23 cellular contexts compared by ENCODE assay signal in genomic region chr12:68876471-68876870, GRCh38. TPM values are rescaled to one million over a fixed set of nuclear protein-coding genes. Genes with fewer than 3 reads are reported as not detected.
DNase-seq lines count a peak whose midpoint lies in the region; ATAC-seq and TF ChIP-seq lines count a peak whose summit lies in the region.
"Had no signal": no experiment of that assay in that cellular context is flagged by ENCODE, and none has a peak within 500 bp of the region (broad histone marks: within the 10 kb centered on the region; RNA-seq: fewer than 3 reads in every experiment).

No MANE protein-coding gene starts in this region.

- H3K79me2 ChIP-seq in ACC112 (ENCODE audit: control insufficient read depth, insufficient read depth, low read length, unreplicated experiment) (no peaks in the 10 kb centered on the region), neural progenitor cell (ENCODE audit: low read depth) (no peaks in the 10 kb centered on the region)

- no peaks in the 10 kb centered on the region for H3K27me3 ChIP-seq in ACC112 (ENCODE audit: insufficient read depth, low read length)
- H3K27me3 ChIP-seq in neural progenitor cell = no peaks in the 10 kb centered on the region
- no peaks in the 10 kb centered on the region for H3K27me3 ChIP-seq in HAP-1 (ENCODE audit: low read depth)
- H3K27me3 ChIP-seq in breast epithelium = no peaks in the 10 kb centered on the region
- H3K27me3 ChIP-seq: MG63, testis, vagina had no signal

- peaks cover 5% of the 10 kb centered on the region for H3K4me1 ChIP-seq in ACC112 (ENCODE audit: control insufficient read depth, insufficient read depth, low read length, unreplicated experiment)
- H3K4me1 ChIP-seq in neural progenitor cell = no peaks in the 10 kb centered on the region
- no peaks in the 10 kb centered on the region for H3K4me1 ChIP-seq in HAP-1
- H3K4me1 ChIP-seq in breast epithelium = no peaks in the 10 kb centered on the region
- H3K4me1 ChIP-seq: testis, vagina had no signal

- H3K4me3 Mint-ChIP-seq in neural progenitor cell = no peak overlapping the region
- H3K4me3 Mint-ChIP-seq: activated T-cell treated with anti-CD3 and anti-CD28 coated beads, Interleukin-2, amount 50 U/mL, for 72 hours; CD4-positive, alpha-beta memory T cell; natural killer cell had no signal

- peaks cover 19% of the 10 kb centered on the region for H3K36me3 ChIP-seq in ACC112 (ENCODE audit: insufficient read depth, low read length)
- H3K36me3 ChIP-seq in neural progenitor cell = no peaks in the 10 kb centered on the region
- no peaks in the 10 kb centered on the region for H3K36me3 ChIP-seq in HAP-1 (replicated peaks)
- H3K36me3 ChIP-seq in breast epithelium = no peaks in the 10 kb centered on the region
- H3K36me3 ChIP-seq: MG63, vagina had no signal

- peak overlapping the region; percentile 48 for H2AFZ ChIP-seq in ACC112 (ENCODE audit: low read length, unreplicated experiment)
- peak overlapping the region; percentile 51 for H2AFZ ChIP-seq in neural progenitor cell (replicated peaks)

- no peak for ATAC-seq in GM21786 (IDR thresholded peaks at IDR 0.05; ENCODE audit: unreplicated experiment)
- ATAC-seq in HG03460 (IDR thresholded peaks at IDR 0.05; ENCODE audit: unreplicated experiment) = no peak
- ATAC-seq: activated naive CD4-positive, alpha-beta T cell treated with anti-CD3 and anti-CD28 coated beads, Interleukin-2, amount 50 U/mL, for 72 hours; activated T-cell treated with anti-CD3 and anti-CD28 coated beads, Interleukin-2, amount 50 U/mL, for 72 hours; left colon; natural killer cell had no signal

- H3F3A ChIP-seq in neural progenitor cell (ENCODE audit: low read depth) = no peaks in the 10 kb centered on the region

- peak overlapping the region; percentile 89 for H3K27ac Mint-ChIP-seq in neural progenitor cell
- H3K27ac Mint-ChIP-seq: activated T-cell treated with anti-CD3 and anti-CD28 coated beads, Interleukin-2, amount 50 U/mL, for 72 hours; CD4-positive, alpha-beta memory T cell; natural killer cell had no signal

- in situ Hi-C loops in HAP-1 (cut with MboI; ENCODE audit: low sequenced_read_pairs) = no loop called here

- H3K4me2 ChIP-seq in neural progenitor cell = no peak overlapping the region

- DNase-seq in Kasumi-1 (lab: John Stamatoyannopoulos, UW) = peak; percentile 25 to 43
- peak; percentile 46 for DNase-seq in choroid plexus epithelial cell (ENCODE audit: low read depth)
- DNase-seq in neural progenitor cell (ENCODE audit: low spot score) = no peak
- no peak for DNase-seq in HAP-1 (ENCODE audit: low spot score in 2 of 2)
- no peak for DNase-seq in breast epithelium (ENCODE audit: low spot score in 2 of 2)
- DNase-seq: activated CD4-positive, alpha-beta T cell treated with anti-CD3 and anti-CD28 coated beads for 4 hours; activated T-cell treated with anti-CD3 and anti-CD28 coated beads, Interleukin-2, amount 50 U/mL, for 72 hours; CD4-positive, alpha-beta memory T cell; GDM1; glutamatergic neuron; HCEC 1CT; left colon; MG63; natural killer cell; NCI-H1436; NCI-H526; testis had no signal

- H3K9ac ChIP-seq in neural progenitor cell = no peak overlapping the region

- peaks cover 11% of the 10 kb centered on the region for H3K4me1 Mint-ChIP-seq in neural progenitor cell
- H3K4me1 Mint-ChIP-seq: CD4-positive, alpha-beta memory T cell; natural killer cell had no signal

- no peak for TF ChIP-seq POLR2A in breast epithelium (IDR thresholded peaks at IDR 0.05)

- peaks cover 8% of the 10 kb centered on the region for H3K9me3 Mint-ChIP-seq in neural progenitor cell
- H3K9me3 Mint-ChIP-seq: activated naive CD4-positive, alpha-beta T cell treated with anti-CD3 and anti-CD28 coated beads, Interleukin-2, amount 50 U/mL, for 72 hours; activated T-cell treated with anti-CD3 and anti-CD28 coated beads, Interleukin-2, amount 50 U/mL, for 72 hours; natural killer cell had no signal

- intact Hi-C loops in breast epithelium (cut with DNase I; ENCODE audit: low total_unique reads) = no loop called here

- H3K9me3 ChIP-seq in neural progenitor cell (ENCODE audit: low read depth) = no peaks in the 10 kb centered on the region
- H3K9me3 ChIP-seq in HAP-1 = no peaks in the 10 kb centered on the region; the same call in 1 of the 2 replicates
- H3K9me3 ChIP-seq in breast epithelium = no peaks in the 10 kb centered on the region
- H3K9me3 ChIP-seq: testis, vagina had no signal

- H3K4me3 ChIP-seq in ACC112 (ENCODE audit: low read depth, low read length) (no peak overlapping the region), choroid plexus epithelial cell (ENCODE audit: low read depth, low read length) (no peak overlapping the region), neural progenitor cell (no peak overlapping the region), HAP-1 (no peak overlapping the region), breast epithelium (no peak overlapping the region)
- H3K4me3 ChIP-seq: coronary artery, MG63, testis, vagina had no signal

- H4K20me1 ChIP-seq in neural progenitor cell (ENCODE audit: low read depth) = no peaks in the 10 kb centered on the region

- no peak for TF ChIP-seq CTCF in choroid plexus epithelial cell (conservative IDR thresholded peaks at IDR 0.05; ENCODE audit: low read depth, low read length)
- no peak for TF ChIP-seq CTCF in neural progenitor cell (IDR thresholded peaks at IDR 0.05)
- no peak for TF ChIP-seq CTCF in breast epithelium (IDR thresholded peaks at IDR 0.05)

- no peak overlapping the region for H3K27ac ChIP-seq in ACC112 (ENCODE audit: low read depth, low read length)
- H3K27ac ChIP-seq in neural progenitor cell = no peak overlapping the region
- no peak overlapping the region for H3K27ac ChIP-seq in breast epithelium
- H3K27ac ChIP-seq: coronary artery, testis, vagina had no signal

- peaks cover 3% of the 10 kb centered on the region for H3K27me3 Mint-ChIP-seq in neural progenitor cell (ENCODE audit: insufficient read depth, low read depth)
- H3K27me3 Mint-ChIP-seq: CD4-positive, alpha-beta memory T cell had no signal

- H3K36me3 Mint-ChIP-seq in neural progenitor cell = no peaks in the 10 kb centered on the region
- H3K36me3 Mint-ChIP-seq: CD4-positive, alpha-beta memory T cell; natural killer cell had no signal

RNA-seq across cellular contexts. Expression of gene CPM, which starts 56.5 kb away (rescaled TPM):
- total RNA-seq in neural progenitor cell (ENCODE audit: low replicate concordance) (0.02 and 0.28 TPM in 2 replicates), breast epithelium (1,000 to 10,000 TPM in 1 of 3 donors, 10 to 100 TPM in 2; 63.4 to 1,281 (median 78.3) TPM)

Comparison
In these comparisons a context has a peak if more than half of its experiments do, and no peak if none do; other contexts are left out.
1. DNase-seq: peak in Kasumi-1 (2 of 2) and choroid plexus epithelial cell (single experiment); none in neural progenitor cell (single experiment), HAP-1 (0 of 2) and breast epithelium (0 of 2).
2. RNA of gene CPM, which starts 56.5 kb away (total RNA-seq): 63.4 to 1,281 TPM in breast epithelium; 0.02 to 0.28 TPM in neural progenitor cell; every median in the first group is over 10 times any median in the second.